8 cellular contexts compared by ENCODE assay signal in the genomic region with DNA sequence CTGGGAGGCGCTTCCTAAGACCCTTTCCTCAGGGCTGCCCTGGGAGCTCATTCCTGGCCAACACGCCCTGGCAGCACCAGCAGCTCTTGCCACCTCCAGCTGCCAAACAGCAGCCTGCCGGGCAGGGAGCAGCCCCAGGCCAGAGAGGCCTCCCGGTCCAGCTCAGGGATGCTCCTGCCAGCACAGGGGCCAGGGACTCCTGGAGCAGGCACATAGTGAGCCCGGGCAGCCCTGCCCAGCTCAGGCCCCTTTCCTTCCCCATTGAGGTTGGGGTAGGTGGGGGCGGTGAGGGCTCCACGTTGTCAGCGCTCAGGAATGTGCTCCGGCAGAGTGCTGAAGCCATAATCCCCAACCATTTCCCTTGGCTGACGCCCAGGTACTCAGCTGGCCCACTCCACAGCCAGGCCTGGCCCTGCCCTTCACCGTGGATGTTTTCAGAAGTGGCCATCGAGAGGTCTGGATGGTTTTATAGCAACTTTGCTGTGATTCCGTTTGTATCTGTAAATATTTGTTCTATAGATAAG.
A peak's percentile ranks its signal among the peaks of the same experiment; 100 is the strongest.
DNase-seq lines count a peak whose midpoint lies in the region; ATAC-seq and TF ChIP-seq lines count a peak whose summit lies in the region.

No MANE protein-coding gene starts in this region.

- H3K27me3 ChIP-seq in RWPE2 (ENCODE audit: insufficient read depth, poor library complexity, severe bottlenecking) (no peaks in the 10 kb centered on the region), rectal smooth muscle tissue (ENCODE audit: control insufficient read depth, insufficient read depth, low read length) (no peaks in the 10 kb centered on the region)

- DNase-seq in ELF-1 (ENCODE audit: low read depth, low spot score), result peak; percentile 68
- DNase-seq in RWPE2 (ENCODE audit: low spot score), result peak; percentile 93
- peak; percentile 95 to 98 for DNase-seq in foreskin fibroblast
- DNase-seq in CD1c-positive myeloid dendritic cell (ENCODE audit: extremely low spot score), result no peak
- no peak for DNase-seq in stimulated activated CD4-positive, alpha-beta T cell treated with anti-CD3 and anti-CD28 coated beads, Interleukin-15, amount 100 ng/mL, for 24 hours

- peaks cover 71% of the 10 kb centered on the region for H3K36me3 ChIP-seq in RWPE2 (ENCODE audit: low read depth)
- H3K36me3 ChIP-seq in rectal smooth muscle tissue (ENCODE audit: control insufficient read depth, insufficient read depth, low read length), result peaks cover 35% of the 10 kb centered on the region

- H3K4me3 ChIP-seq in RWPE2 (ENCODE audit: severe bottlenecking) (no peak overlapping the region), foreskin fibroblast (ENCODE audit: low read depth in 1 of 2, low read length in 2 of 2) (no peak overlapping the region), rectal smooth muscle tissue (ENCODE audit: low read length) (peak overlapping the region; percentile 12)

- ATAC-seq in RWPE2 (ENCODE audit: low read depth) (peak; percentile 90), HG03432 (IDR thresholded peaks at IDR 0.05; ENCODE audit: unreplicated experiment) (no peak), GM18868 (IDR thresholded peaks at IDR 0.05; ENCODE audit: unreplicated experiment) (no peak)

- H3K4me1 ChIP-seq in RWPE2 (ENCODE audit: insufficient read depth, poor library complexity, severe bottlenecking) (peaks cover 9% of the 10 kb centered on the region), rectal smooth muscle tissue (ENCODE audit: control insufficient read depth, insufficient read depth, low read length) (peaks cover 12% of the 10 kb centered on the region)

- peak overlapping the region; percentile 87 for H3K27ac ChIP-seq in RWPE2 (ENCODE audit: poor library complexity, severe bottlenecking)
- H3K27ac ChIP-seq in rectal smooth muscle tissue (ENCODE audit: low read depth, low read length), result peak overlapping the region; percentile 87

- no peak overlapping the region for H3K9ac ChIP-seq in rectal smooth muscle tissue (ENCODE audit: low read length)

- TF ChIP-seq CTCF in RWPE2 (IDR thresholded peaks at IDR 0.05; ENCODE audit: poor library complexity, severe bottlenecking) (no peak), foreskin fibroblast (IDR thresholded peaks at IDR 0.05; ENCODE audit: low read depth, low read length) (no peak)

- no peaks in the 10 kb centered on the region for H3K9me3 ChIP-seq in RWPE2 (ENCODE audit: severe bottlenecking)

Comparison
In these comparisons a context has a peak if more than half of its experiments do, and no peak if none do; other contexts are left out.
1. DNase-seq: peak in ELF-1 (single experiment), RWPE2 (single experiment) and foreskin fibroblast (2 of 2); none in CD1c-positive myeloid dendritic cell (single experiment) and stimulated activated CD4-positive, alpha-beta T cell treated with anti-CD3 and anti-CD28 coated beads, Interleukin-15, amount 100 ng/mL, for 24 hours (single experiment).